17 cellular contexts compared by ENCODE assay signal in genomic region chr2:73080321-73081131, GRCh38.
"Had no signal": no experiment of that assay in that cellular context is flagged by ENCODE, and none has a peak within 500 bp of the region (broad histone marks: within the 10 kb centered on the region; RNA-seq: fewer than 3 reads in every experiment).

No MANE protein-coding gene starts in this region.

- DNase-seq: activated CD4-positive, alpha-beta T cell treated with anti-CD3 and anti-CD28 coated beads, Interleukin-2, amount 50 U/mL, for 4 hours; activated CD4-positive, CD25-positive, alpha-beta regulatory T cell treated with anti-CD3 and anti-CD28 coated beads, Interleukin-2, amount 50 U/mL, for 72 hours; activated naive CD4-positive, alpha-beta T cell treated with anti-CD3 and anti-CD28 coated beads, Interleukin-2, amount 50 U/mL, for 16 hours; activated T-cell treated with anti-CD3 and anti-CD28 coated beads for 4 hours; erythroblast; heart right ventricle; left ventricle myocardium superior; mucosa of descending colon; natural killer cell; nucleus accumbens; psoas muscle; stimulated activated CD4-positive, alpha-beta T cell treated with anti-CD3 and anti-CD28 coated beads, Interleukin-2, amount 100 ng/mL, for 24 hours; T-helper 1 cell; thyroid gland had no signal

- H3K27me3 ChIP-seq: gastroesophageal sphincter, heart right ventricle, right lobe of liver, thyroid gland had no signal

- H3K4me3 ChIP-seq: gastroesophageal sphincter, heart right ventricle, mucosa of descending colon, psoas muscle, right lobe of liver, thyroid gland had no signal

- H3K9me3 Mint-ChIP-seq: memory B cell, natural killer cell had no signal

- H3K36me3 ChIP-seq: right lobe of liver had no signal

- H3K27ac Mint-ChIP-seq: memory B cell, natural killer cell had no signal

- H3K27ac ChIP-seq: gastroesophageal sphincter, heart right ventricle, psoas muscle, right lobe of liver, thyroid gland had no signal

- H3K36me3 Mint-ChIP-seq: memory B cell, natural killer cell had no signal

- H3K4me1 ChIP-seq: thyroid gland had no signal

- ATAC-seq: gastroesophageal sphincter, heart right ventricle, left ventricle myocardium superior, mucosa of descending colon, natural killer cell, psoas muscle, right lobe of liver had no signal

- H3K4me3 Mint-ChIP-seq: memory B cell, natural killer cell had no signal

- H3K9me3 ChIP-seq: gastroesophageal sphincter, heart right ventricle, mucosa of descending colon, psoas muscle, right lobe of liver, thyroid gland had no signal
